ENCODE assay signal across 40 cellular contexts in the genomic region with DNA sequence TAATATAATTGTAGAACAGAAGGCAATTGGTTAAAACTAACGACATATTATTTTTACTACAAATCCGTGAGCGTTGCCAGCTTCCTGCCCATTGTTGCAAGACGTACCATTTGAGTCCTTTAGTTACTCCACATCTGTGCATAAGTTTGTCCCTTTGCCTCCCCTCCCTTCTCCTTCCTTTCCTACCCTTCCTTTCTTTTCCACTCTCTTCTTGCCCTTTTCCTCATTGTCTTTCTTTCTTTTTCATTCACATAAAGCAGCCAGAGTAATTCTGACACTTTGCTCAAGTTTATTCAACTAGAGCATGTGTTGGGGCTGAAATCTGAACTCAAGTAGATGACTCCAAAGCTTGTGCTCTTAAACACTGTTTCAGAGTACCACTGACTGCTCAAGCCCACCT.
"Had no signal": no experiment of that assay in that cellular context is flagged by ENCODE, and none has a peak within 500 bp of the region (broad histone marks: within the 10 kb centered on the region; RNA-seq: fewer than 3 reads in every experiment).

No MANE protein-coding gene starts in this region.

- H3K27ac ChIP-seq: adrenal gland, ascending aorta, body of pancreas, brain microvascular endothelial cell, breast epithelium, cardiac muscle cell had no signal

- H3K4me3 ChIP-seq: adrenal gland, ascending aorta, body of pancreas, breast epithelium, cardiac muscle cell had no signal

- H3K27ac Mint-ChIP-seq: activated naive CD4-positive, alpha-beta T cell treated with anti-CD3 and anti-CD28 coated beads for 36 hours; activated naive CD4-positive, alpha-beta T cell treated with anti-CD3 and anti-CD28 coated beads, Interleukin-2, amount 10 ng/mL, durations not matched to agents 7 days and 5 days; activated naive CD4-positive, alpha-beta T cell treated with anti-CD3 and anti-CD28 coated beads, Interleukin-2, amount 50 U/mL, for 24 hours; activated naive CD4-positive, alpha-beta T cell treated with anti-CD3 and anti-CD28 coated beads, Interleukin-2, amount 50 U/mL, for 72 hours; activated naive CD8-positive, alpha-beta T cell; activated naive CD8-positive, alpha-beta T cell treated with anti-CD3 and anti-CD28 coated beads for 36 hours; activated naive CD8-positive, alpha-beta T cell treated with anti-CD3 and anti-CD28 coated beads, Interleukin-2, amount 10 ng/mL, durations not matched to agents 7 days and 5 days; activated naive CD8-positive, alpha-beta T cell treated with anti-CD3 and anti-CD28 coated beads, Interleukin-2, amount 50 U/mL, for 24 hours; activated T-cell treated with anti-CD3 and anti-CD28 coated beads, Interleukin-2, amount 50 U/mL, for 24 hours; activated T-cell treated with anti-CD3 and anti-CD28 coated beads, Interleukin-2, amount 50 U/mL, for 72 hours; activated T-helper 1 cell treated with anti-CD3 and anti-CD28 coated beads, Interleukin-12 subunit alpha, Interleukin-12 subunit beta, Interleukin-2, Interleukin-4 antibody, amounts not matched to agents 30 ng/mL and 10 ng/mL and 1 ng/mL, durations not matched to agents 14 hours and 24 hours and 36 hours; activated T-helper 17 cell treated with anti-CD3 and anti-CD28 coated beads, Interleukin-2, amount 50 U/mL, for 72 hours; activated T-helper 2 cell treated with anti-CD3 and anti-CD28 coated beads, Interferon-gamma antibody, Interleukin-2, Interleukin-4, amounts not matched to agents 10 μg/mL and 5 μg/mL and 100 μg/mL, durations not matched to agents 14 hours and 24 hours and 36 hours; brain had no signal

- DNase-seq: activated effector memory CD4-positive, alpha-beta T cell treated with anti-CD3 and anti-CD28 coated beads, Interleukin-2, amount 50 U/mL, for 16 hours; activated effector memory CD4-positive, alpha-beta T cell treated with Interleukin-2 at 50 U/mL for 16 hours; activated gamma-delta T cell; activated gamma-delta T cell treated with Interleukin-2 at 50 U/mL for 16 hours; activated naive CD4-positive, alpha-beta T cell; activated naive CD4-positive, alpha-beta T cell treated with anti-CD3 and anti-CD28 coated beads for 36 hours; activated naive CD4-positive, alpha-beta T cell treated with anti-CD3 and anti-CD28 coated beads, Interleukin-2, amount 10 ng/mL, durations not matched to agents 7 days and 5 days; activated naive CD4-positive, alpha-beta T cell treated with anti-CD3 and anti-CD28 coated beads, Interleukin-2, amount 50 U/mL, for 16 hours; activated naive CD4-positive, alpha-beta T cell treated with Interleukin-2 at 50 U/mL for 16 hours; activated naive CD8-positive, alpha-beta T cell treated with anti-CD3 and anti-CD28 coated beads for 36 hours; activated naive CD8-positive, alpha-beta T cell treated with anti-CD3 and anti-CD28 coated beads, Interleukin-2, amount 10 ng/mL, durations not matched to agents 7 days and 5 days; activated naive CD8-positive, alpha-beta T cell treated with anti-CD3 and anti-CD28 coated beads, Interleukin-2, amount 50 U/mL, for 24 hours; activated T-cell treated with anti-CD3 and anti-CD28 coated beads, Interleukin-2, amount 50 U/mL, for 1 hour; activated T-cell treated with anti-CD3 and anti-CD28 coated beads, Interleukin-2, amount 50 U/mL, for 24 hours; activated T-cell treated with anti-CD3 and anti-CD28 coated beads, Interleukin-2, amount 50 U/mL, for 4 hours; activated T-cell treated with anti-CD3 and anti-CD28 coated beads, Interleukin-2, amount 50 U/mL, for 48 hours; activated T-cell treated with anti-CD3 and anti-CD28 coated beads, Interleukin-2, amount 50 U/mL, for 72 hours; adrenal gland; amniotic stem cell; amygdala; anterior cingulate cortex; aorta; body of pancreas; brain microvascular endothelial cell; caudate nucleus; central memory CD4-positive, alpha-beta T cell; cerebellar nuclear complex had no signal

- H3K36me3 Mint-ChIP-seq: activated naive CD4-positive, alpha-beta T cell treated with anti-CD3 and anti-CD28 coated beads, Interleukin-2, amount 10 ng/mL, durations not matched to agents 7 days and 5 days; activated naive CD4-positive, alpha-beta T cell treated with anti-CD3 and anti-CD28 coated beads, Interleukin-2, amount 50 U/mL, for 24 hours; activated naive CD4-positive, alpha-beta T cell treated with anti-CD3 and anti-CD28 coated beads, Interleukin-2, amount 50 U/mL, for 72 hours; activated naive CD8-positive, alpha-beta T cell; activated naive CD8-positive, alpha-beta T cell treated with anti-CD3 and anti-CD28 coated beads for 36 hours; activated naive CD8-positive, alpha-beta T cell treated with anti-CD3 and anti-CD28 coated beads, Interleukin-2, amount 10 ng/mL, durations not matched to agents 7 days and 5 days; brain had no signal

- H3K9me3 ChIP-seq: adrenal gland, ascending aorta, body of pancreas, breast epithelium had no signal

- ATAC-seq: activated naive CD4-positive, alpha-beta T cell treated with anti-CD3 and anti-CD28 coated beads, Interleukin-2, amount 50 U/mL, for 72 hours; activated naive CD8-positive, alpha-beta T cell treated with anti-CD3 and anti-CD28 coated beads, Interleukin-2, amount 50 U/mL, for 24 hours; activated T-cell treated with anti-CD3 and anti-CD28 coated beads, Interleukin-2, amount 50 U/mL, for 4 hours; activated T-cell treated with anti-CD3 and anti-CD28 coated beads, Interleukin-2, amount 50 U/mL, for 72 hours; activated T-helper 17 cell treated with anti-CD3 and anti-CD28 coated beads, Interleukin-2, amount 50 U/mL, for 72 hours; body of pancreas had no signal

- H3K36me3 ChIP-seq: adrenal gland, ascending aorta, brain microvascular endothelial cell, breast epithelium, cardiac muscle cell had no signal

- H3K4me1 ChIP-seq: adrenal gland, ascending aorta, body of pancreas, breast epithelium had no signal

- FAIRE-seq: astrocyte, bronchial epithelial cell had no signal

- H3K27me3 Mint-ChIP-seq: activated naive CD4-positive, alpha-beta T cell treated with anti-CD3 and anti-CD28 coated beads, Interleukin-2, amount 10 ng/mL, durations not matched to agents 7 days and 5 days; activated naive CD4-positive, alpha-beta T cell treated with anti-CD3 and anti-CD28 coated beads, Interleukin-2, amount 50 U/mL, for 24 hours; activated naive CD8-positive, alpha-beta T cell; activated naive CD8-positive, alpha-beta T cell treated with anti-CD3 and anti-CD28 coated beads for 36 hours; activated naive CD8-positive, alpha-beta T cell treated with anti-CD3 and anti-CD28 coated beads, Interleukin-2, amount 10 ng/mL, durations not matched to agents 7 days and 5 days; activated naive CD8-positive, alpha-beta T cell treated with anti-CD3 and anti-CD28 coated beads, Interleukin-2, amount 50 U/mL, for 24 hours; activated T-cell treated with anti-CD3 and anti-CD28 coated beads, Interleukin-2, amount 50 U/mL, for 24 hours; activated T-helper 17 cell treated with anti-CD3 and anti-CD28 coated beads, Interleukin-2, amount 50 U/mL, for 72 hours; brain; central memory CD8-positive, alpha-beta T cell had no signal

- H3K4me3 Mint-ChIP-seq: activated naive CD4-positive, alpha-beta T cell treated with anti-CD3 and anti-CD28 coated beads for 36 hours; activated naive CD4-positive, alpha-beta T cell treated with anti-CD3 and anti-CD28 coated beads, Interleukin-2, amount 10 ng/mL, durations not matched to agents 7 days and 5 days; activated naive CD4-positive, alpha-beta T cell treated with anti-CD3 and anti-CD28 coated beads, Interleukin-2, amount 50 U/mL, for 24 hours; activated naive CD8-positive, alpha-beta T cell; activated naive CD8-positive, alpha-beta T cell treated with anti-CD3 and anti-CD28 coated beads for 36 hours; activated naive CD8-positive, alpha-beta T cell treated with anti-CD3 and anti-CD28 coated beads, Interleukin-2, amount 10 ng/mL, durations not matched to agents 7 days and 5 days; activated naive CD8-positive, alpha-beta T cell treated with anti-CD3 and anti-CD28 coated beads, Interleukin-2, amount 50 U/mL, for 24 hours; activated T-cell treated with anti-CD3 and anti-CD28 coated beads, Interleukin-2, amount 50 U/mL, for 24 hours; activated T-cell treated with anti-CD3 and anti-CD28 coated beads, Interleukin-2, amount 50 U/mL, for 4 hours; activated T-cell treated with anti-CD3 and anti-CD28 coated beads, Interleukin-2, amount 50 U/mL, for 72 hours; activated T-helper 1 cell treated with anti-CD3 and anti-CD28 coated beads, Interleukin-12 subunit alpha, Interleukin-12 subunit beta, Interleukin-2, Interleukin-4 antibody, amounts not matched to agents 30 ng/mL and 10 ng/mL and 1 ng/mL, durations not matched to agents 14 hours and 24 hours and 36 hours; activated T-helper 17 cell treated with anti-CD3 and anti-CD28 coated beads, Interleukin-2, amount 50 U/mL, for 72 hours; brain; central memory CD8-positive, alpha-beta T cell had no signal

- H3K4me1 Mint-ChIP-seq: activated naive CD4-positive, alpha-beta T cell treated with anti-CD3 and anti-CD28 coated beads, Interleukin-2, amount 10 ng/mL, durations not matched to agents 7 days and 5 days; activated naive CD4-positive, alpha-beta T cell treated with anti-CD3 and anti-CD28 coated beads, Interleukin-2, amount 50 U/mL, for 24 hours; activated naive CD8-positive, alpha-beta T cell treated with anti-CD3 and anti-CD28 coated beads for 36 hours; activated naive CD8-positive, alpha-beta T cell treated with anti-CD3 and anti-CD28 coated beads, Interleukin-2, amount 10 ng/mL, durations not matched to agents 7 days and 5 days; activated naive CD8-positive, alpha-beta T cell treated with anti-CD3 and anti-CD28 coated beads, Interleukin-2, amount 50 U/mL, for 24 hours; activated T-helper 17 cell treated with anti-CD3 and anti-CD28 coated beads, Interleukin-2, amount 50 U/mL, for 72 hours; brain; central memory CD8-positive, alpha-beta T cell had no signal

- H3K27me3 ChIP-seq: adrenal gland, ascending aorta, body of pancreas, brain microvascular endothelial cell, breast epithelium, cardiac muscle cell had no signal
